ENCODE assay signal across 8 cellular contexts in genomic region chr1:56516539-56517252, GRCh38.
DNase-seq lines count a peak whose midpoint lies in the region; ATAC-seq and TF ChIP-seq lines count a peak whose summit lies in the region.

No MANE protein-coding gene starts in this region.

- no peaks in the 10 kb centered on the region for H3K27me3 ChIP-seq in left ventricle myocardium inferior (ENCODE audit: low read depth)
- H3K27me3 ChIP-seq in subcutaneous abdominal adipose tissue (ENCODE audit: control insufficient read depth in 5 of 5, insufficient read depth in 4 of 5, low read length in 5 of 5) = no peaks in the 10 kb centered on the region

- no peak for TF ChIP-seq CTCF in AG10803 (conservative IDR thresholded peaks at IDR 0.05; ENCODE audit: low read length)
- no peak for TF ChIP-seq CTCF in left ventricle myocardium inferior (IDR thresholded peaks at IDR 0.05; ENCODE audit: borderline replicate concordance)

- intact Hi-C loops in left ventricle myocardium inferior (cut with micrococcal nuclease) = loop anchor here (10.0 kb wide), 1 partner anchor 58 kb away; the partner anchor contains the start of gene PLPP3

- peaks cover 99% of the 10 kb centered on the region for H3K4me1 ChIP-seq in left ventricle myocardium inferior
- peaks cover 8 to 30% (median 13%) of the 10 kb centered on the region in 5 donors for H3K4me1 ChIP-seq in subcutaneous abdominal adipose tissue (ENCODE audit: control insufficient read depth in 5 of 5, insufficient read depth in 5 of 5, low read length in 5 of 5)

- no peak overlapping the region for H3K9ac ChIP-seq in subcutaneous abdominal adipose tissue (ENCODE audit: low read length in 5 of 5)

- ATAC-seq in GM19351 (IDR thresholded peaks at IDR 0.05; ENCODE audit: unreplicated experiment) = peak; percentile 89
- peak; percentile 90 for ATAC-seq in HG03280 (IDR thresholded peaks at IDR 0.05; ENCODE audit: unreplicated experiment)

- H3K27ac ChIP-seq in left ventricle myocardium inferior (replicated peaks) = peak overlapping the region; percentile 83
- peak overlapping the region; percentile 55 for H3K27ac ChIP-seq in subcutaneous abdominal adipose tissue (ENCODE audit: low read depth, low read length)

- no peak overlapping the region for H3K4me3 ChIP-seq in AG10803 (ENCODE audit: low read length)
- H3K4me3 ChIP-seq in left ventricle myocardium inferior = no peak overlapping the region
- no peak overlapping the region for H3K4me3 ChIP-seq in subcutaneous abdominal adipose tissue (ENCODE audit: low read depth in 1 of 5, low read length in 5 of 5)

- H3K36me3 ChIP-seq in left ventricle myocardium inferior (peaks cover 61% of the 10 kb centered on the region), subcutaneous abdominal adipose tissue (ENCODE audit: control insufficient read depth in 5 of 5, insufficient read depth in 5 of 5, low read length in 5 of 5) (peaks cover 13 to 64% (median 47%) of the 10 kb centered on the region in 5 donors)

- H3K9me3 ChIP-seq in left ventricle myocardium inferior (replicated peaks) (no peaks in the 10 kb centered on the region), subcutaneous abdominal adipose tissue (ENCODE audit: control insufficient read depth in 5 of 5, low read length in 5 of 5) (no peaks in the 10 kb centered on the region)

- DNase-seq in AG10803 (ENCODE audit: low read depth) (peak; percentile 51), RPMI8226 (peak; percentile 74), left ventricle myocardium inferior (no peak), NCI-H446 treated with DMSO at 0.1 percent for 48 hours (lab: John Stamatoyannopoulos, UW) (no peak)
- no peak for DNase-seq in activated CD4-positive, alpha-beta T cell treated with anti-CD3 and anti-CD28 coated beads for 48 hours

Comparison
In these comparisons a context has a peak if more than half of its experiments do, and no peak if none do; other contexts are left out.
1. DNase-seq: peak in AG10803 (single experiment) and RPMI8226 (single experiment); none in left ventricle myocardium inferior (single experiment), activated CD4-positive, alpha-beta T cell treated with anti-CD3 and anti-CD28 coated beads for 48 hours (single experiment) and NCI-H446 treated with DMSO at 0.1 percent for 48 hours (single experiment).